In genomic region chr5:175261526-175261925, GRCh38 we compare ENCODE assay signal across 32 cellular contexts.
DNase-seq lines count a peak whose midpoint lies in the region; ATAC-seq and TF ChIP-seq lines count a peak whose summit lies in the region.
"Had no signal": no experiment of that assay in that cellular context is flagged by ENCODE, and none has a peak within 500 bp of the region (broad histone marks: within the 10 kb centered on the region; RNA-seq: fewer than 3 reads in every experiment).

No MANE protein-coding gene starts in this region.

- H2AK5ac ChIP-seq in IMR-90 (ENCODE audit: low read depth, low read length) (no peak overlapping the region), neuronal stem cell (ENCODE audit: low read depth, low read length) (peak overlapping the region; percentile 77)

- no peaks in the 10 kb centered on the region for H3K4me1 Mint-ChIP-seq in GM23338
- H3K4me1 Mint-ChIP-seq: B cell; CD14-positive monocyte; CD4-positive, CD25-positive, alpha-beta regulatory T cell; CD8-positive, alpha-beta memory T cell had no signal

- 0 out of 2 replicates have a peak overlapping the region, but pooled peaks have one; percentile 7 for H2AFZ ChIP-seq in GM23338
- H2AFZ ChIP-seq in HCT116 (ENCODE audit: low read depth, low read length, poor library complexity, severe bottlenecking): no peak overlapping the region
- no peak overlapping the region for H2AFZ ChIP-seq in IMR-90 (replicated peaks; ENCODE audit: low read length, poor library complexity)
- no peak overlapping the region for H2AFZ ChIP-seq in neuronal stem cell (ENCODE audit: low read length)

- H3K14ac ChIP-seq in IMR-90 (replicated peaks; ENCODE audit: low read depth, low read length) (no peak overlapping the region), neuronal stem cell (ENCODE audit: low read length) (no peak overlapping the region)

- H3K4me2 ChIP-seq in GM23338 (no peak overlapping the region), HCT116 (ENCODE audit: low read length) (peak overlapping the region; percentile 28), IMR-90 (ENCODE audit: low read depth, low read length) (no peak overlapping the region), neuronal stem cell (ENCODE audit: insufficient read depth, low read length, poor library complexity, severe bottlenecking) (no peak overlapping the region)
- H3K4me2 ChIP-seq: A549; BLaER1; BLaER1 treated with 17β-estradiol and CSF1 and Interleukin-3, amounts not matched to agents 10 nM and 100 nM had no signal

- H3K79me2 ChIP-seq in GM23338 (replicated peaks; ENCODE audit: insufficient read depth): no peaks in the 10 kb centered on the region
- H3K79me2 ChIP-seq in HCT116 (ENCODE audit: insufficient read depth, low read length): no peaks in the 10 kb centered on the region

- H3K9me3 ChIP-seq in HCT116 (ENCODE audit: control insufficient read depth in 1 of 2, insufficient read depth in 1 of 2, low read depth in 1 of 2, low read length in 2 of 2) (no peaks in the 10 kb centered on the region), IMR-90 (ENCODE audit: control insufficient read depth, insufficient read depth, low read length) (no peaks in the 10 kb centered on the region), neuronal stem cell (replicated peaks in 1 of 2; ENCODE audit: control insufficient read depth in 2 of 2, insufficient read depth in 1 of 2, low read depth in 1 of 2, low read length in 2 of 2) (peaks cover 0 to 2% of the 10 kb centered on the region in 2 donors)
- H3K9me3 ChIP-seq: BE2C; BLaER1; BLaER1 treated with 17β-estradiol and CSF1 and Interleukin-3, amounts not matched to agents 10 nM and 100 nM had no signal

- DNase-seq in GM23338 (ENCODE audit: low spot score) (no peak), HCT116 (ENCODE audit: low read depth, low spot score) (no peak), IMR-90 (no peak), neuronal stem cell (ENCODE audit: low spot score) (no peak), COR-L47 (lab: John Stamatoyannopoulos, UW) (no peak), NCI-H1417 (lab: John Stamatoyannopoulos, UW) (no peak), EL (no peak)
- DNase-seq: 8988T; ACHN; AML-193; BE2C; C1 segment of cervical spinal cord; Caco-2; Calu3; CD4-positive, alpha-beta memory T cell; CD4-positive, alpha-beta T cell; CD4-positive, CD25-positive, alpha-beta regulatory T cell; CD8-positive, alpha-beta memory T cell; CD8-positive, alpha-beta T cell; DMS 273 treated with DMSO at 0.1 percent for 48 hours; DMS153; DMS79; DMS79 treated with DMSO at 0.1 percent for 48 hours; DND-41 had no signal

- in situ Hi-C loops in IMR-90 (cut with MboI; ENCODE audit: low sequenced_read_pairs): no loop called here

- H2BK120ac ChIP-seq in IMR-90 (ENCODE audit: low read depth, low read length) (no peak overlapping the region), neuronal stem cell (ENCODE audit: low read depth, low read length) (no peak overlapping the region)

- H2AK9ac ChIP-seq in IMR-90 (replicated peaks; ENCODE audit: low read depth, low read length, poor library complexity): peak overlapping the region; percentile 78

- H3K9me3 Mint-ChIP-seq in GM23338: peaks cover 5% of the 10 kb centered on the region; the same call in 2 of the 3 replicates

- CTCF ChIA-PET in HCT116 (lab: Charles Lee): no interaction called here
- CTCF ChIA-PET in IMR-90 (lab: Yijun Ruan, JAX): no interaction called here

- no peak for TF ChIP-seq POLR2A in HCT116 (IDR thresholded peaks at IDR 0.05; ENCODE audit: borderline replicate concordance, extremely low read depth, insufficient read depth, insufficient read length)
- TF ChIP-seq POLR2A in IMR-90 (IDR thresholded peaks at IDR 0.05; ENCODE audit: low read depth, low read length): no peak

- H4K8ac ChIP-seq in IMR-90 (ENCODE audit: low read depth in 2 of 2, low read length in 2 of 2): no peak overlapping the region
- H4K8ac ChIP-seq in neuronal stem cell (ENCODE audit: low read depth, low read length): no peak overlapping the region

- H3K27ac Mint-ChIP-seq in GM23338: no peak overlapping the region
- H3K27ac Mint-ChIP-seq: B cell; CD14-positive monocyte; CD4-positive, alpha-beta memory T cell; CD4-positive, alpha-beta T cell; CD4-positive, CD25-positive, alpha-beta regulatory T cell; CD8-positive, alpha-beta memory T cell; CD8-positive, alpha-beta T cell had no signal

- H3K36me3 ChIP-seq in GM23338 (ENCODE audit: insufficient read depth) (no peaks in the 10 kb centered on the region), HCT116 (ENCODE audit: control insufficient read depth in 1 of 2, insufficient read depth in 2 of 2, low read length in 2 of 2) (no peaks in the 10 kb centered on the region), IMR-90 (ENCODE audit: control insufficient read depth, insufficient read depth, low read length) (no peaks in the 10 kb centered on the region), neuronal stem cell (replicated peaks in 1 of 2; ENCODE audit: control insufficient read depth in 2 of 2, insufficient read depth in 2 of 2, low read length in 2 of 2) (no peaks in the 10 kb centered on the region)
- H3K36me3 ChIP-seq: BE2C; BLaER1; BLaER1 treated with 17β-estradiol and CSF1 and Interleukin-3, amounts not matched to agents 10 nM and 100 nM had no signal

- RAD21 ChIA-PET in HCT116 (lab: Charles Lee; ENCODE audit: low non-redundant PET in 1 of 2, low total read pairs in 2 of 2, uncharacterized antibody in 2 of 2, unreplicated experiment in 2 of 2): no interaction called here

- no TSS peak for BruUV-seq in HCT116 (replicated peaks; lab: Mats Ljungman, UMichigan)
- no TSS peak for BruUV-seq in IMR-90 (replicated peaks; lab: Mats Ljungman, UMichigan)

- no peaks in the 10 kb centered on the region for H3K27me3 ChIP-seq in GM23338 (ENCODE audit: insufficient read depth)
- no peaks in the 10 kb centered on the region for H3K27me3 ChIP-seq in HCT116 (ENCODE audit: insufficient read depth, low read length)
- H3K27me3 ChIP-seq in IMR-90 (ENCODE audit: control insufficient read depth, insufficient read depth, low read length): no peaks in the 10 kb centered on the region
- no peaks in the 10 kb centered on the region for H3K27me3 ChIP-seq in neuronal stem cell (ENCODE audit: control insufficient read depth in 3 of 3, insufficient read depth in 3 of 3, low read depth in 1 of 3, low read length in 3 of 3)
- H3K27me3 ChIP-seq: BE2C; BLaER1; BLaER1 treated with 17β-estradiol and CSF1 and Interleukin-3, amounts not matched to agents 10 nM and 100 nM had no signal

- no peak overlapping the region for H3K4ac ChIP-seq in IMR-90 (ENCODE audit: low read depth, low read length)
- H3K4ac ChIP-seq in neuronal stem cell (ENCODE audit: low read length): no peak overlapping the region

- POLR2A ChIA-PET in HCT116 (lab: Charles Lee): no interaction called here
- POLR2A ChIA-PET in IMR-90 (lab: Charles Lee; ENCODE audit: unreplicated experiment): no interaction called here

- intact Hi-C loops in HCT116 (cut with micrococcal nuclease): no loop called here
- intact Hi-C loops in IMR-90 (cut with micrococcal nuclease): no loop called here

- H2BK20ac ChIP-seq in IMR-90 (ENCODE audit: low read depth, low read length): no peak overlapping the region

- H3K18ac ChIP-seq in IMR-90 (ENCODE audit: low read depth, low read length): no peak overlapping the region
- H3K18ac ChIP-seq in neuronal stem cell (ENCODE audit: low read length): peak overlapping the region; percentile 53

- no peak overlapping the region for H4K5ac ChIP-seq in IMR-90 (ENCODE audit: low read depth, low read length)

- TF ChIP-seq RAD21 in HCT116 (IDR thresholded peaks at IDR 0.05; ENCODE audit: low read depth) (no peak), IMR-90 (IDR thresholded peaks at IDR 0.05; ENCODE audit: low read length) (no peak)

- H2BK15ac ChIP-seq in IMR-90 (ENCODE audit: low read depth, low read length) (no peak overlapping the region), neuronal stem cell (ENCODE audit: low read length) (no peak overlapping the region)

- no peak overlapping the region for H3K9ac ChIP-seq in HCT116 (ENCODE audit: low read length)
- H3K9ac ChIP-seq in IMR-90 (ENCODE audit: low read depth, low read length): no peak overlapping the region
- no peak overlapping the region for H3K9ac ChIP-seq in neuronal stem cell (ENCODE audit: low read depth, low read length, poor library complexity)
- H3K9ac ChIP-seq: BLaER1; BLaER1 treated with 17β-estradiol and CSF1 and Interleukin-3, amounts not matched to agents 10 nM and 100 nM had no signal

- H3K4me1 ChIP-seq in GM23338 (ENCODE audit: insufficient read depth): no peaks in the 10 kb centered on the region
- H3K4me1 ChIP-seq in HCT116 (ENCODE audit: control insufficient read depth in 1 of 2, insufficient read depth in 2 of 2, low read length in 2 of 2): peaks cover 14 to 17% of the 10 kb centered on the region in 2 experiments; a peak in 3 of 4 replicates
- H3K4me1 ChIP-seq in IMR-90 (ENCODE audit: control insufficient read depth, insufficient read depth, low read length): no peaks in the 10 kb centered on the region
- H3K4me1 ChIP-seq in neuronal stem cell (ENCODE audit: control insufficient read depth in 2 of 2, insufficient read depth in 1 of 2, low read depth in 1 of 2, low read length in 2 of 2): peaks cover 0 to 4% of the 10 kb centered on the region in 2 donors
- H3K4me1 ChIP-seq: BE2C; BLaER1; BLaER1 treated with 17β-estradiol and CSF1 and Interleukin-3, amounts not matched to agents 10 nM and 100 nM had no signal

- no peaks in the 10 kb centered on the region for H3K79me1 ChIP-seq in IMR-90 (ENCODE audit: low read depth in 1 of 2, low read length in 2 of 2)
- H3K79me1 ChIP-seq in neuronal stem cell (ENCODE audit: low read depth, low read length): no peaks in the 10 kb centered on the region

- H2BK5ac ChIP-seq in IMR-90 (ENCODE audit: low read depth, low read length, poor library complexity, severe bottlenecking): no peak overlapping the region
- H2BK5ac ChIP-seq in neuronal stem cell (ENCODE audit: low read length): no peak overlapping the region

- WGBS in IMR-90 (ENCODE audit: extremely low coverage in 2 of 2, insufficient read length in 1 of 2), 2 experiments: no CpG with 5 or more reads among the region's 4 CpGs
- no CpG with 5 or more reads among the region's 4 CpGs for WGBS in neuronal stem cell (ENCODE audit: extremely low coverage in 2 of 2, insufficient read length in 2 of 2, insufficient replicate concordance in 1 of 2), 2 donors

- ATAC-seq in GM23338: no peak
- peak; percentile 52 for ATAC-seq in HCT116
- ATAC-seq in IMR-90 (ENCODE audit: low read depth): no peak
- ATAC-seq in GM21717 (IDR thresholded peaks at IDR 0.05; ENCODE audit: unreplicated experiment): no peak
- ATAC-seq: A549; CD8-positive, alpha-beta T cell had no signal

- H4K20me1 ChIP-seq in GM23338 (replicated peaks; ENCODE audit: insufficient read depth) (no peaks in the 10 kb centered on the region), HCT116 (ENCODE audit: insufficient read depth) (no peaks in the 10 kb centered on the region), IMR-90 (ENCODE audit: insufficient read depth, low read length) (no peaks in the 10 kb centered on the region)
- H4K20me1 ChIP-seq: BLaER1; BLaER1 treated with 17β-estradiol and CSF1 and Interleukin-3, amounts not matched to agents 10 nM and 100 nM had no signal

- TF ChIP-seq CTCF in GM23338 (conservative IDR thresholded peaks at IDR 0.05; ENCODE audit: low read depth in 2 of 2) (no peak), HCT116 (IDR thresholded peaks at IDR 0.05 in 2 of 3, conservative IDR thresholded peaks at IDR 0.05 in 1 of 3; ENCODE audit: borderline replicate concordance in 1 of 3, insufficient read depth in 1 of 3, low read depth in 2 of 3, low read length in 2 of 3) (no peak), IMR-90 (conservative IDR thresholded peaks at IDR 0.05; ENCODE audit: low read depth, low read length) (no peak)

- H4K91ac ChIP-seq in IMR-90 (ENCODE audit: insufficient read depth, low read depth, low read length): no peak overlapping the region
- no peak overlapping the region for H4K91ac ChIP-seq in neuronal stem cell (ENCODE audit: low read depth, low read length, poor library complexity)

- H3K23ac ChIP-seq in IMR-90 (ENCODE audit: low read depth, low read length) (no peak overlapping the region), neuronal stem cell (ENCODE audit: low read depth, low read length, poor library complexity) (no peak overlapping the region)

- H3K56ac ChIP-seq in IMR-90 (ENCODE audit: extremely low read depth, insufficient read depth, low read length): no peak overlapping the region

- no peaks in the 10 kb centered on the region for H3K9me1 ChIP-seq in IMR-90 (ENCODE audit: insufficient read depth, low read length)

- H2BK12ac ChIP-seq in neuronal stem cell (ENCODE audit: low read length): peak overlapping the region; percentile 34

- H3K36me3 Mint-ChIP-seq in GM23338 (ENCODE audit: low read depth): no peaks in the 10 kb centered on the region; the same call in 2 of the 3 replicates
- H3K36me3 Mint-ChIP-seq: CD14-positive monocyte; CD4-positive, alpha-beta memory T cell; CD4-positive, CD25-positive, alpha-beta regulatory T cell; CD8-positive, alpha-beta memory T cell; CD8-positive, alpha-beta T cell had no signal

- dilution Hi-C loops in IMR-90 (cut with HindIII; ENCODE audit: low sequenced_read_pairs, unreplicated experiment): no loop called here

- no peaks in the 10 kb centered on the region; the same call in 1 of the 2 replicates for H3K9me2 ChIP-seq in GM23338 (ENCODE audit: insufficient read depth)
- no peaks in the 10 kb centered on the region for H3K9me2 ChIP-seq in HCT116 (ENCODE audit: insufficient read depth)

- H3K27ac ChIP-seq in GM23338 (ENCODE audit: low read depth): no peak overlapping the region
- H3K27ac ChIP-seq in HCT116 (ENCODE audit: low read depth, low read length): peak overlapping the region; percentile 14; the same call in 1 of the 2 replicates
- H3K27ac ChIP-seq in IMR-90 (ENCODE audit: insufficient read depth, low read length): no peak overlapping the region
- no peak overlapping the region for H3K27ac ChIP-seq in neuronal stem cell (replicated peaks; ENCODE audit: low read length)
- H3K27ac ChIP-seq: 22Rv1; A549; BLaER1; BLaER1 treated with 17β-estradiol and CSF1 and Interleukin-3, amounts not matched to agents 10 nM and 100 nM; C4-2B had no signal

- H3F3A ChIP-seq in GM23338 (replicated peaks; ENCODE audit: low read depth): no peaks in the 10 kb centered on the region

- H3K4me3 Mint-ChIP-seq in GM23338: no peak overlapping the region
- H3K4me3 Mint-ChIP-seq: B cell; CD14-positive monocyte; CD4-positive, alpha-beta memory T cell; CD4-positive, alpha-beta T cell; CD8-positive, alpha-beta memory T cell; CD8-positive, alpha-beta T cell had no signal

- peaks cover 1% of the 10 kb centered on the region for H3K27me3 Mint-ChIP-seq in GM23338 (ENCODE audit: insufficient read depth, low read depth, poor library complexity)
- H3K27me3 Mint-ChIP-seq: B cell had no signal

- H3K4me3 ChIP-seq in GM23338 (no peak overlapping the region), HCT116 (replicated peaks in 1 of 2; ENCODE audit: low read depth in 1 of 2, low read length in 2 of 2) (no peak overlapping the region), IMR-90 (ENCODE audit: insufficient read depth, low read depth, low read length) (no peak overlapping the region), neuronal stem cell (ENCODE audit: low read length in 2 of 2) (no peak overlapping the region)
- H3K4me3 ChIP-seq: A549; BLaER1; BLaER1 treated with 17β-estradiol and CSF1 and Interleukin-3, amounts not matched to agents 10 nM and 100 nM had no signal
